In genomic region chr1:166937962-166938361, GRCh38 we compare ENCODE assay signal across 25 cellular contexts. TPM values are rescaled to one million over a fixed set of nuclear protein-coding genes. Genes with fewer than 3 reads are reported as not detected.
"Had no signal": no experiment of that assay in that cellular context is flagged by ENCODE, and none has a peak within 500 bp of the region (broad histone marks: within the 10 kb centered on the region; RNA-seq: fewer than 3 reads in every experiment).

No MANE protein-coding gene starts in this region.

- ATAC-seq: stimulated activated effector memory CD8-positive, alpha-beta T cell treated with anti-CD3 and anti-CD28 coated beads, Interleukin-12 subunit alpha, Interleukin-12 subunit beta, amount 100 ng/mL, for 72 hours; stimulated activated memory B cell treated with anti-CD40 and anti-IgM and Interleukin-4, amounts not matched to agents 10 μg/mL and 1 μg/mL and 100 μg/mL, for 72 hours; stimulated activated naive B cell treated with anti-CD40 and anti-IgM and Interleukin-4, amounts not matched to agents 10 μg/mL and 1 μg/mL and 100 μg/mL, for 72 hours; stimulated activated naive CD8-positive, alpha-beta T cell treated with anti-CD3 and anti-CD28 coated beads, Interleukin-15, amount 100 ng/mL, for 72 hours; stimulated activated naive CD8-positive, alpha-beta T cell treated with anti-CD3 and anti-CD28 coated beads, Interleukin-15, Interleukin-2, amounts not matched to agents 100 U/mL and 50 U/mL, for 24 hours; upper lobe of right lung had no signal

- H3K27me3 ChIP-seq: stomach, thyroid gland, tibial artery, tibial nerve, transverse colon, upper lobe of left lung, upper lobe of right lung, uterus, vagina had no signal

- H3K9me3 ChIP-seq: stomach, suprapubic skin, thoracic aorta, thyroid gland, tibial artery, tibial nerve, transverse colon, upper lobe of left lung, upper lobe of right lung, uterus, vagina had no signal

- DNase-seq: stimulated activated CD4-positive, alpha-beta T cell treated with anti-CD3 and anti-CD28 coated beads, Interleukin-2, amount 100 ng/mL, for 48 hours; stimulated activated CD4-positive, alpha-beta T cell treated with anti-CD3 and anti-CD28 coated beads, Interleukin-4, amount 100 ng/mL, for 1 hour; stimulated activated CD4-positive, alpha-beta T cell treated with anti-CD3 and anti-CD28 coated beads, Interleukin-4, amount 100 ng/mL, for 24 hours; stimulated activated CD4-positive, alpha-beta T cell treated with anti-CD3 and anti-CD28 coated beads, Interleukin-4, amount 100 ng/mL, for 4 hours; stimulated activated CD8-positive, alpha-beta memory T cell treated with anti-CD3 and anti-CD28 coated beads, Interleukin-4, amount 100 ng/mL, for 48 hours; stimulated activated naive B cell treated with anti-CD40 and anti-IgM and Interleukin-4, amounts not matched to agents 10 μg/mL and 1 μg/mL and 100 μg/mL, for 72 hours; stimulated activated naive CD4-positive, alpha-beta T cell; stimulated activated naive CD4-positive, alpha-beta T cell treated with Interleukin-2 at 50 U/mL for 16 hours; stimulated activated naive CD8-positive, alpha-beta T cell treated with anti-CD3 and anti-CD28 coated beads, Interleukin-15, amount 100 ng/mL, for 72 hours; stimulated activated naive CD8-positive, alpha-beta T cell treated with anti-CD3 and anti-CD28 coated beads, Interleukin-15, Interleukin-2, amounts not matched to agents 100 U/mL and 50 U/mL, for 24 hours; stomach; substantia nigra; thyroid gland; tibial artery; transverse colon; trophoblast cell; upper lobe of left lung; upper lobe of right lung; uterus had no signal

- H3K27ac ChIP-seq: stomach, suprapubic skin, thoracic aorta, thyroid gland, tibial artery, tibial nerve, transverse colon, upper lobe of right lung, uterus, vagina had no signal

- H3K36me3 ChIP-seq: stomach, suprapubic skin, thoracic aorta, thyroid gland, tibial artery, tibial nerve, transverse colon, upper lobe of left lung, upper lobe of right lung, uterus, vagina had no signal

- H3K4me1 ChIP-seq: stomach, suprapubic skin, thyroid gland, tibial artery, tibial nerve, transverse colon, upper lobe of right lung, uterus, vagina had no signal

- H3K4me3 ChIP-seq: stomach, suprapubic skin, thoracic aorta, thyroid gland, tibial artery, tibial nerve, transverse colon, upper lobe of left lung, upper lobe of right lung, uterus, vagina had no signal

RNA-seq across cellular contexts. Expression of gene MAEL, which starts 51.1 kb away (rescaled TPM):
- total RNA-seq: suprapubic skin, thoracic aorta, transverse colon, upper lobe of left lung, upper lobe of right lung, vagina had no signal
